8 cellular contexts compared by ENCODE assay signal in the genomic region with DNA sequence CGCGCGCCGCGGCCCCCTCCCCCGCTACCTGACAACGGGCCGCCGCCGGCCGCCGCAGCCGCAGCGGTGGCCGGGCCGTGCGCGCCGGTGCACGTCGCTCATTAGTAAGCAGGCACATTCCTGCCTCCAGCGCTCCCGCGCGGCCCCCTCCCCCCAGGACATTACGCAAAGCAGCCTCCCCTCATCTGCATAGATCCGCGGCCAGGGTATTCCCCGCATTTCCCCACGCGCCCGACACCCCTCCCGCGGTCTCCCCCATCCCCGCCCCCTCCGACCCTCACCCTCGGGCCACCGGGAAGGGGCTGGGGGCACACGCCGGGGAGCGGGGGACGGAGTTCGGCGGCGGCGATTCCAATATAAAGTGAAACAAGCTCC. TPM values are rescaled to one million over a fixed set of nuclear protein-coding genes. Genes with fewer than 3 reads are reported as not detected.
DNase-seq lines count a peak whose midpoint lies in the region; ATAC-seq and TF ChIP-seq lines count a peak whose summit lies in the region.

A gene with protein sequence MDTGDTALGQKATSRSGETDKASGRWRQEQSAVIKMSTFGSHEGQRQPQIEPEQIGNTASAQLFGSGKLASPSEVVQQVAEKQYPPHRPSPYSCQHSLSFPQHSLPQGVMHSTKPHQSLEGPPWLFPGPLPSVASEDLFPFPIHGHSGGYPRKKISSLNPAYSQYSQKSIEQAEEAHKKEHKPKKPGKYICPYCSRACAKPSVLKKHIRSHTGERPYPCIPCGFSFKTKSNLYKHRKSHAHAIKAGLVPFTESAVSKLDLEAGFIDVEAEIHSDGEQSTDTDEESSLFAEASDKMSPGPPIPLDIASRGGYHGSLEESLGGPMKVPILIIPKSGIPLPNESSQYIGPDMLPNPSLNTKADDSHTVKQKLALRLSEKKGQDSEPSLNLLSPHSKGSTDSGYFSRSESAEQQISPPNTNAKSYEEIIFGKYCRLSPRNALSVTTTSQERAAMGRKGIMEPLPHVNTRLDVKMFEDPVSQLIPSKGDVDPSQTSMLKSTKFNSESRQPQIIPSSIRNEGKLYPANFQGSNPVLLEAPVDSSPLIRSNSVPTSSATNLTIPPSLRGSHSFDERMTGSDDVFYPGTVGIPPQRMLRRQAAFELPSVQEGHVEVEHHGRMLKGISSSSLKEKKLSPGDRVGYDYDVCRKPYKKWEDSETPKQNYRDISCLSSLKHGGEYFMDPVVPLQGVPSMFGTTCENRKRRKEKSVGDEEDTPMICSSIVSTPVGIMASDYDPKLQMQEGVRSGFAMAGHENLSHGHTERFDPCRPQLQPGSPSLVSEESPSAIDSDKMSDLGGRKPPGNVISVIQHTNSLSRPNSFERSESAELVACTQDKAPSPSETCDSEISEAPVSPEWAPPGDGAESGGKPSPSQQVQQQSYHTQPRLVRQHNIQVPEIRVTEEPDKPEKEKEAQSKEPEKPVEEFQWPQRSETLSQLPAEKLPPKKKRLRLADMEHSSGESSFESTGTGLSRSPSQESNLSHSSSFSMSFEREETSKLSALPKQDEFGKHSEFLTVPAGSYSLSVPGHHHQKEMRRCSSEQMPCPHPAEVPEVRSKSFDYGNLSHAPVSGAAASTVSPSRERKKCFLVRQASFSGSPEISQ (N-terminal part only) (minus strand): TSS at position 106 of the 375 bp plus-strand sequence. CDS start 170,438 bp downstream, outside the sequence.

- in situ Hi-C loops in GM13977 (cut with MboI; ENCODE audit: low pct_unique_long_range_greater_than_20kb, low sequenced_read_pairs, unreplicated experiment) = no loop called here

- H3K4me3 ChIP-seq in ectodermal cell (ENCODE audit: insufficient read depth, low read depth, low read length) = peak within 1 kb of the TSS; percentile 77

- WGBS in ectodermal cell, 2 experiments = 0% methylated on average over 46 of the region's 46 CpGs

- H3K27ac ChIP-seq in ectodermal cell (ENCODE audit: insufficient read depth, low read depth, low read length, poor library complexity, severe bottlenecking) = peak within 1 kb of the TSS; percentile 91

- no peak for TF ChIP-seq CTCF in GM13977 (IDR thresholded peaks at IDR 0.05; ENCODE audit: extremely low read depth, insufficient read depth, missing control alignments)

- H3K36me3 ChIP-seq in ectodermal cell (ENCODE audit: control insufficient read depth, insufficient read depth, low read length) = no peaks in the 10 kb centered on the region

- DNase-seq in GM13977 (ENCODE audit: low spot score) = peak; percentile 79
- DNase-seq in NCI-H526 (lab: John Stamatoyannopoulos, UW) = peak; percentile 82 to 90
- DNase-seq in activated CD8-positive, alpha-beta memory T cell treated with anti-CD3 and anti-CD28 coated beads for 1 hour (ENCODE audit: extremely low read depth in 1 of 2, low read depth in 1 of 2) = peak; percentile 75 to 79
- DNase-seq in medulla oblongata (ENCODE audit: extremely low spot score) = peak; percentile 77
- peak; percentile 83 for DNase-seq in stimulated activated CD8-positive, alpha-beta memory T cell treated with anti-CD3 and anti-CD28 coated beads, Interleukin-12 subunit alpha, Interleukin-12 subunit beta, amount 100 ng/mL, for 4 hours (ENCODE audit: low read depth)
- no peak for DNase-seq in GDM1 (lab: John Stamatoyannopoulos, UW)

- H3K4me1 ChIP-seq in ectodermal cell (ENCODE audit: control insufficient read depth, insufficient read depth, low read length) = peaks cover 18% of the 10 kb centered on the region

- peak; percentile 23 for ATAC-seq in HG02840 (IDR thresholded peaks at IDR 0.05; ENCODE audit: low FRiP score, unreplicated experiment)

- H3K27me3 ChIP-seq in ectodermal cell (ENCODE audit: control insufficient read depth, insufficient read depth, low read length, poor library complexity, severe bottlenecking) = peaks cover 50% of the 10 kb centered on the region

- H3K9me3 ChIP-seq in ectodermal cell (ENCODE audit: control insufficient read depth, low read length) = no peaks in the 10 kb centered on the region

RNA-seq across cellular contexts. Expression of the gene that starts here (rescaled TPM):
- polyA plus RNA-seq in ectodermal cell (2013, experiment 1 of 4) = 2.3 TPM
- 2.6 TPM for polyA plus RNA-seq in ectodermal cell (2013, experiment 2 of 4)
- polyA plus RNA-seq in ectodermal cell (2013, experiment 3 of 4) = 1.7 TPM
- polyA plus RNA-seq in ectodermal cell (2013, experiment 4 of 4) = 1.7 TPM
